In genomic region chr14:20772650-20773049, GRCh38 we compare ENCODE assay signal across 42 cellular contexts. TPM values are rescaled to one million over a fixed set of nuclear protein-coding genes. Genes with fewer than 3 reads are reported as not detected.
"Had no signal": no experiment of that assay in that cellular context is flagged by ENCODE, and none has a peak within 500 bp of the region (broad histone marks: within the 10 kb centered on the region; RNA-seq: fewer than 3 reads in every experiment).

No MANE protein-coding gene starts in this region.

- H2AFZ ChIP-seq: PC-9 had no signal

- H3K9me3 ChIP-seq: ascending aorta had no signal

- ATAC-seq: activated CD8-positive, alpha-beta memory T cell treated with anti-CD3 and anti-CD28 coated beads, Interleukin-2, amount 10 ng/mL, durations not matched to agents 7 days and 5 days; activated T-cell treated with anti-CD3 and anti-CD28 coated beads, Interleukin-2, amount 50 U/mL, for 72 hours; activated T-helper 17 cell treated with anti-CD3 and anti-CD28 coated beads, Interleukin-2, amount 50 U/mL, for 72 hours; Right ventricle myocardium inferior had no signal

- H3K4me1 ChIP-seq: ascending aorta had no signal

- H3K4me2 ChIP-seq: PC-9 had no signal

- FAIRE-seq: RCC 7860 had no signal

- H3K36me3 ChIP-seq: ascending aorta, cardiac muscle cell had no signal

- H3K27me3 ChIP-seq: ascending aorta, cardiac muscle cell had no signal

- H3K4me3 ChIP-seq: ascending aorta, cardiac muscle cell, PC-9 had no signal

- H3K27ac ChIP-seq: ascending aorta, cardiac muscle cell, PC-9, RWPE1, VCaP had no signal

- DNase-seq: activated CD4-positive, alpha-beta memory T cell treated with anti-CD3 and anti-CD28 coated beads, Interleukin-2, amount 10 ng/mL, durations not matched to agents 7 days and 5 days; activated CD4-positive, alpha-beta T cell treated with anti-CD3 and anti-CD28 coated beads for 1 hour; activated CD4-positive, alpha-beta T cell treated with anti-CD3 and anti-CD28 coated beads for 48 hours; activated CD4-positive, CD25-positive, alpha-beta regulatory T cell; activated CD8-positive, alpha-beta memory T cell treated with anti-CD3 and anti-CD28 coated beads for 24 hours; activated CD8-positive, alpha-beta memory T cell treated with anti-CD3 and anti-CD28 coated beads, Interleukin-2, amount 10 ng/mL, durations not matched to agents 7 days and 5 days; activated CD8-positive, alpha-beta memory T cell treated with anti-CD3 and anti-CD28 coated beads, Interleukin-2, amount 50 U/mL, for 48 hours; activated gamma-delta T cell; activated naive CD4-positive, alpha-beta T cell treated with Interleukin-2 at 50 U/mL for 16 hours; activated naive CD8-positive, alpha-beta T cell treated with anti-CD3 and anti-CD28 coated beads, Interleukin-2, amount 10 ng/mL, durations not matched to agents 7 days and 5 days; activated T-cell treated with anti-CD3 and anti-CD28 coated beads, Interleukin-2, amount 50 U/mL, for 1 hour; activated T-cell treated with anti-CD3 and anti-CD28 coated beads, Interleukin-2, amount 50 U/mL, for 72 hours; amygdala; NCI-H1092 treated with DMSO at 0.1 percent for 48 hours; NCI-H1417; NCI-H146; NCI-H187; NCI-H2029 treated with DMSO at 0.1 percent for 48 hours; NCI-H2107; NCI-H2171; NCI-H510A; NCI-H526; NCI-H748 treated with DMSO at 0.1 percent for 48 hours; NK-92 treated with Interleukin-12 subunit alpha and Interleukin-12 subunit beta, amount 100 ng/mL, for 24 hours; PC-9; SIG-M5; SW 1271; T-helper 1 cell; T-helper 2 cell; T-helper 9 cell had no signal

RNA-seq across cellular contexts. Expression of gene EDDM3B, which starts 4.4 kb away (rescaled TPM):
- total RNA-seq: activated CD4-positive, alpha-beta memory T cell treated with anti-CD3 and anti-CD28 coated beads, Interleukin-2, amount 10 ng/mL, durations not matched to agents 7 days and 5 days; activated CD8-positive, alpha-beta memory T cell treated with anti-CD3 and anti-CD28 coated beads, Interleukin-2, amount 10 ng/mL, durations not matched to agents 7 days and 5 days; activated naive CD8-positive, alpha-beta T cell treated with anti-CD3 and anti-CD28 coated beads, Interleukin-2, amount 10 ng/mL, durations not matched to agents 7 days and 5 days; activated T-cell treated with anti-CD3 and anti-CD28 coated beads, Interleukin-2, amount 50 U/mL, for 72 hours; activated T-helper 17 cell treated with anti-CD3 and anti-CD28 coated beads, Interleukin-2, amount 50 U/mL, for 72 hours; ascending aorta; cardiac muscle cell; chondrocyte; M059J; OCI-LY7; PC-9; Right ventricle myocardium inferior; SK-MEL-5 had no signal
- polyA plus RNA-seq: adipose tissue had no signal

RNA-seq across cellular contexts. Expression of gene RNASE6, which starts 8.4 kb away (rescaled TPM):
- total RNA-seq: activated T-cell treated with anti-CD3 and anti-CD28 coated beads, Interleukin-2, amount 50 U/mL, for 72 hours; cardiac muscle cell; chondrocyte; M059J; PC-9; SK-MEL-5 had no signal

RNA-seq across cellular contexts. Expression of gene EDDM3A, which starts 27.0 kb away (rescaled TPM):
- total RNA-seq: activated CD4-positive, alpha-beta memory T cell treated with anti-CD3 and anti-CD28 coated beads, Interleukin-2, amount 10 ng/mL, durations not matched to agents 7 days and 5 days; activated CD8-positive, alpha-beta memory T cell treated with anti-CD3 and anti-CD28 coated beads, Interleukin-2, amount 10 ng/mL, durations not matched to agents 7 days and 5 days; activated naive CD8-positive, alpha-beta T cell treated with anti-CD3 and anti-CD28 coated beads, Interleukin-2, amount 10 ng/mL, durations not matched to agents 7 days and 5 days; activated T-cell treated with anti-CD3 and anti-CD28 coated beads, Interleukin-2, amount 50 U/mL, for 72 hours; activated T-helper 17 cell treated with anti-CD3 and anti-CD28 coated beads, Interleukin-2, amount 50 U/mL, for 72 hours; ascending aorta; cardiac muscle cell; chondrocyte; M059J; OCI-LY7; PC-9; Right ventricle myocardium inferior; SK-MEL-5 had no signal
- polyA plus RNA-seq: adipose tissue had no signal

RNA-seq across cellular contexts. Expression of gene RNASE1, which starts 30.0 kb away (rescaled TPM):
- total RNA-seq: activated CD4-positive, alpha-beta memory T cell treated with anti-CD3 and anti-CD28 coated beads, Interleukin-2, amount 10 ng/mL, durations not matched to agents 7 days and 5 days; activated CD8-positive, alpha-beta memory T cell treated with anti-CD3 and anti-CD28 coated beads, Interleukin-2, amount 10 ng/mL, durations not matched to agents 7 days and 5 days; activated T-cell treated with anti-CD3 and anti-CD28 coated beads, Interleukin-2, amount 50 U/mL, for 72 hours; OCI-LY7 had no signal
